8 cellular contexts compared by ENCODE assay signal in genomic region chr1:181033128-181033798, GRCh38. TPM values are rescaled to one million over a fixed set of nuclear protein-coding genes. Genes with fewer than 3 reads are reported as not detected.
DNase-seq lines count a peak whose midpoint lies in the region; ATAC-seq and TF ChIP-seq lines count a peak whose summit lies in the region.

No MANE protein-coding gene starts in this region.

- no peaks in the 10 kb centered on the region for H3K36me3 Mint-ChIP-seq in nephron progenitor cell (ENCODE audit: low read depth)

- TF ChIP-seq CTCF in MM.1S (IDR thresholded peaks at IDR 0.05; ENCODE audit: low read length) (no peak), gastroesophageal sphincter (IDR thresholded peaks at IDR 0.05) (no peak), nephron progenitor cell (IDR thresholded peaks at IDR 0.05) (no peak)

- peak overlapping the region; percentile 72 for H3K9ac ChIP-seq in MM.1S (ENCODE audit: low read length)

- H4K20me1 ChIP-seq in MM.1S (ENCODE audit: insufficient read depth, low read length) = no peaks in the 10 kb centered on the region

- peak overlapping the region; percentile 65 for H3K27ac ChIP-seq in MM.1S (ENCODE audit: low read length)
- peak overlapping the region; percentile 89 to 100 (median 90) for H3K27ac ChIP-seq in gastroesophageal sphincter

- H3K27me3 ChIP-seq in MM.1S (replicated peaks; ENCODE audit: insufficient read depth, low read length) = no peaks in the 10 kb centered on the region
- no peaks in the 10 kb centered on the region for H3K27me3 ChIP-seq in gastroesophageal sphincter

- DNase-seq in GF-D8 (lab: John Stamatoyannopoulos, UW) (peak; percentile 64), MM.1S (no peak), renal cortical epithelial cell (ENCODE audit: low read depth) (peak; percentile 63), NCI-H524 (lab: John Stamatoyannopoulos, UW) (no peak), nephron progenitor cell (no peak)
- DNase-seq in activated CD8-positive, alpha-beta memory T cell treated with anti-CD3 and anti-CD28 coated beads, Interleukin-2, amount 50 U/mL, for 48 hours = peak; percentile 67

- peak overlapping the region; percentile 86 for H2AFZ ChIP-seq in MM.1S (ENCODE audit: low read length)

- no peaks in the 10 kb centered on the region for H3K9me3 Mint-ChIP-seq in nephron progenitor cell

- no peak overlapping the region for H3K4me3 Mint-ChIP-seq in nephron progenitor cell

- H3K9me3 ChIP-seq in MM.1S (replicated peaks; ENCODE audit: insufficient read depth, low read length) (no peaks in the 10 kb centered on the region), gastroesophageal sphincter (no peaks in the 10 kb centered on the region)

- no peak overlapping the region for H3K27ac Mint-ChIP-seq in nephron progenitor cell

- H3K4me1 ChIP-seq in MM.1S (ENCODE audit: low read length) (peaks cover 20% of the 10 kb centered on the region), gastroesophageal sphincter (peaks cover 6 to 42% (median 10%) of the 10 kb centered on the region in 3 donors)

- 17% methylated on average over 2 of the region's 2 CpGs; no CpG with 5 or more reads in 1 of the 2 donors for WGBS in gastroesophageal sphincter (ENCODE audit: low coverage in 1 of 2), 2 donors

- H3K4me1 Mint-ChIP-seq in nephron progenitor cell = peaks cover 6% of the 10 kb centered on the region

- no peak for TF ChIP-seq EP300 in gastroesophageal sphincter (IDR thresholded peaks at IDR 0.05)

- H3K79me2 ChIP-seq in MM.1S (ENCODE audit: low read length) = peaks cover 37% of the 10 kb centered on the region

- H3K36me3 ChIP-seq in MM.1S (replicated peaks; ENCODE audit: insufficient read depth, low read length) = no peaks in the 10 kb centered on the region
- no peaks in the 10 kb centered on the region for H3K36me3 ChIP-seq in gastroesophageal sphincter

- peak overlapping the region; percentile 70 for H3K4me2 ChIP-seq in MM.1S (ENCODE audit: low read depth, low read length)

- peak; percentile 35 for ATAC-seq in GM21825 (IDR thresholded peaks at IDR 0.05; ENCODE audit: unreplicated experiment)
- ATAC-seq in gastroesophageal sphincter = peak; percentile 83

- H3F3A ChIP-seq in MM.1S (ENCODE audit: insufficient read depth, low read length) = peaks cover 3% of the 10 kb centered on the region; the same call in 1 of the 2 replicates

- H3K4me3 ChIP-seq in MM.1S (ENCODE audit: low read length) (peak overlapping the region; percentile 70), gastroesophageal sphincter (peak overlapping the region; percentile 58 to 98)

- peaks cover 5% of the 10 kb centered on the region for H3K27me3 Mint-ChIP-seq in nephron progenitor cell (ENCODE audit: low read depth, poor library complexity)

- H3K9me2 ChIP-seq in MM.1S (replicated peaks; ENCODE audit: insufficient read depth, low read length) = no peaks in the 10 kb centered on the region

- no peak for TF ChIP-seq POLR2A in gastroesophageal sphincter (IDR thresholded peaks at IDR 0.05)

RNA-seq across cellular contexts. Expression of gene MR1, which starts 0.5 kb away (rescaled TPM):
- total RNA-seq in gastroesophageal sphincter (10 to 100 TPM; 15.3 to 19.8 (median 18.2) TPM), renal cortical epithelial cell (27.4 and 28.7 TPM in 2 replicates)

RNA-seq across cellular contexts. Expression of gene STX6, which starts 10.6 kb away (rescaled TPM):
- total RNA-seq in gastroesophageal sphincter = 10 to 100 TPM; 16.3 to 36.3 (median 24.6) TPM
- 31.4 and 38.8 TPM in 2 replicates for total RNA-seq in renal cortical epithelial cell

RNA-seq across cellular contexts. Expression of gene IER5, which starts 55.2 kb away (rescaled TPM):
- total RNA-seq in gastroesophageal sphincter (10 to 100 TPM; 10.7 to 16.7 (median 14.9) TPM), renal cortical epithelial cell (16.8 and 19.6 TPM in 2 replicates)

Comparison
In these comparisons a context has a peak if more than half of its experiments do, and no peak if none do; other contexts are left out.
1. DNase-seq: peak in GF-D8 (single experiment), activated CD8-positive, alpha-beta memory T cell treated with anti-CD3 and anti-CD28 coated beads, Interleukin-2, amount 50 U/mL, for 48 hours (single experiment) and renal cortical epithelial cell (single experiment); none in MM.1S (single experiment), NCI-H524 (0 of 2) and nephron progenitor cell (single experiment).